9 cellular contexts compared by ENCODE assay signal in genomic region chr11:2943711-2944118, GRCh38. TPM values are rescaled to one million over a fixed set of nuclear protein-coding genes. Genes with fewer than 3 reads are reported as not detected.
DNase-seq lines count a peak whose midpoint lies in the region; ATAC-seq and TF ChIP-seq lines count a peak whose summit lies in the region.
"Had no signal": no experiment of that assay in that cellular context is flagged by ENCODE, and none has a peak within 500 bp of the region (broad histone marks: within the 10 kb centered on the region; RNA-seq: fewer than 3 reads in every experiment).

No MANE protein-coding gene starts in this region.

- no peak for ATAC-seq in stimulated activated naive B cell treated with anti-CD40 and anti-IgM and Interleukin-4, amounts not matched to agents 10 μg/mL and 1 μg/mL and 100 μg/mL, for 72 hours (replicated peaks)
- no peak for ATAC-seq in activated CD4-positive, CD25-positive, alpha-beta regulatory T cell treated with anti-CD3 and anti-CD28 coated beads, Interleukin-2, amount 50 U/mL, for 24 hours
- no peak for ATAC-seq in GM19455 (IDR thresholded peaks at IDR 0.05; ENCODE audit: unreplicated experiment)
- ATAC-seq: stimulated activated naive CD8-positive, alpha-beta T cell treated with anti-CD3 and anti-CD28 coated beads, Interleukin-15, Interleukin-2, amounts not matched to agents 100 U/mL and 50 U/mL, for 24 hours had no signal

- DNase-seq in activated naive CD4-positive, alpha-beta T cell treated with anti-CD3 and anti-CD28 coated beads for 36 hours, result peak; percentile 64
- DNase-seq in activated naive CD4-positive, alpha-beta T cell treated with anti-CD3 and anti-CD28 coated beads, Interleukin-2, amount 50 U/mL, for 16 hours, result no peak
- DNase-seq in glomerular visceral epithelial cell (ENCODE audit: extremely low spot score) (peak; percentile 30), dermis blood vessel endothelial cell (no peak)
- no peak for DNase-seq in stimulated activated naive B cell treated with anti-CD40 and anti-IgM and Interleukin-4, amounts not matched to agents 10 μg/mL and 1 μg/mL and 100 μg/mL, for 72 hours
- DNase-seq: stimulated activated naive CD8-positive, alpha-beta T cell treated with anti-CD3 and anti-CD28 coated beads, Interleukin-15, Interleukin-2, amounts not matched to agents 100 U/mL and 50 U/mL, for 24 hours had no signal

- peaks cover 44% of the 10 kb centered on the region for H3K4me1 Mint-ChIP-seq in activated naive CD4-positive, alpha-beta T cell treated with anti-CD3 and anti-CD28 coated beads for 36 hours (ENCODE audit: low read depth)
- H3K4me1 Mint-ChIP-seq in stimulated activated naive B cell treated with anti-CD40 and anti-IgM and Interleukin-4, amounts not matched to agents 10 μg/mL and 1 μg/mL and 100 μg/mL, for 72 hours, result peaks cover 15 to 26% of the 10 kb centered on the region in 2 donors

- H3K27ac Mint-ChIP-seq in activated naive CD4-positive, alpha-beta T cell treated with anti-CD3 and anti-CD28 coated beads for 36 hours, result no peak overlapping the region
- H3K27ac Mint-ChIP-seq in stimulated activated naive B cell treated with anti-CD40 and anti-IgM and Interleukin-4, amounts not matched to agents 10 μg/mL and 1 μg/mL and 100 μg/mL, for 72 hours, result peak overlapping the region; percentile 74

- H3K27me3 Mint-ChIP-seq in activated naive CD4-positive, alpha-beta T cell treated with anti-CD3 and anti-CD28 coated beads for 36 hours (ENCODE audit: low read depth), result no peaks in the 10 kb centered on the region
- no peaks in the 10 kb centered on the region for H3K27me3 Mint-ChIP-seq in stimulated activated naive B cell treated with anti-CD40 and anti-IgM and Interleukin-4, amounts not matched to agents 10 μg/mL and 1 μg/mL and 100 μg/mL, for 72 hours

- CTCF ChIA-PET in activated naive CD4-positive, alpha-beta T cell treated with anti-CD3 and anti-CD28 coated beads for 36 hours (lab: Charles Lee), result interaction anchor here (0.6 to 1.6 kb wide), 2 partner anchors 10 to 229 kb away, joined by 4 to 5 read pairs; no protein-coding TSS in a partner anchor

- no peak overlapping the region for H3K4me3 Mint-ChIP-seq in activated naive CD4-positive, alpha-beta T cell treated with anti-CD3 and anti-CD28 coated beads for 36 hours
- no peak overlapping the region for H3K4me3 Mint-ChIP-seq in stimulated activated naive B cell treated with anti-CD40 and anti-IgM and Interleukin-4, amounts not matched to agents 10 μg/mL and 1 μg/mL and 100 μg/mL, for 72 hours

- H3K9me3 Mint-ChIP-seq in activated naive CD4-positive, alpha-beta T cell treated with anti-CD3 and anti-CD28 coated beads for 36 hours, result peaks cover 10% of the 10 kb centered on the region
- peaks cover 5 to 8% of the 10 kb centered on the region in 2 donors for H3K9me3 Mint-ChIP-seq in stimulated activated naive B cell treated with anti-CD40 and anti-IgM and Interleukin-4, amounts not matched to agents 10 μg/mL and 1 μg/mL and 100 μg/mL, for 72 hours

- peaks cover 25% of the 10 kb centered on the region for H3K36me3 Mint-ChIP-seq in activated naive CD4-positive, alpha-beta T cell treated with anti-CD3 and anti-CD28 coated beads for 36 hours (ENCODE audit: low read depth)
- peaks cover 25 to 57% of the 10 kb centered on the region in 2 donors for H3K36me3 Mint-ChIP-seq in stimulated activated naive B cell treated with anti-CD40 and anti-IgM and Interleukin-4, amounts not matched to agents 10 μg/mL and 1 μg/mL and 100 μg/mL, for 72 hours

- intact Hi-C loops in activated naive CD4-positive, alpha-beta T cell treated with anti-CD3 and anti-CD28 coated beads for 36 hours (cut with micrococcal nuclease), result no loop called here

TF ChIP-seq in PFSK-1, 5 proteins besides CTCF, POLR2A, EP300 and RAD21:
- TF ChIP-seq FOXP2 (optimal IDR thresholded peaks at IDR 0.05; ENCODE audit: borderline replicate concordance, extremely low read depth, extremely low read length, insufficient read depth) (no peak), POLR2AphosphoS5 (IDR thresholded peaks at IDR 0.05; ENCODE audit: low read depth, low read length) (peak; percentile 17; the same call in 1 of the 2 replicates)
- TF ChIP-seq, protein P1, sequence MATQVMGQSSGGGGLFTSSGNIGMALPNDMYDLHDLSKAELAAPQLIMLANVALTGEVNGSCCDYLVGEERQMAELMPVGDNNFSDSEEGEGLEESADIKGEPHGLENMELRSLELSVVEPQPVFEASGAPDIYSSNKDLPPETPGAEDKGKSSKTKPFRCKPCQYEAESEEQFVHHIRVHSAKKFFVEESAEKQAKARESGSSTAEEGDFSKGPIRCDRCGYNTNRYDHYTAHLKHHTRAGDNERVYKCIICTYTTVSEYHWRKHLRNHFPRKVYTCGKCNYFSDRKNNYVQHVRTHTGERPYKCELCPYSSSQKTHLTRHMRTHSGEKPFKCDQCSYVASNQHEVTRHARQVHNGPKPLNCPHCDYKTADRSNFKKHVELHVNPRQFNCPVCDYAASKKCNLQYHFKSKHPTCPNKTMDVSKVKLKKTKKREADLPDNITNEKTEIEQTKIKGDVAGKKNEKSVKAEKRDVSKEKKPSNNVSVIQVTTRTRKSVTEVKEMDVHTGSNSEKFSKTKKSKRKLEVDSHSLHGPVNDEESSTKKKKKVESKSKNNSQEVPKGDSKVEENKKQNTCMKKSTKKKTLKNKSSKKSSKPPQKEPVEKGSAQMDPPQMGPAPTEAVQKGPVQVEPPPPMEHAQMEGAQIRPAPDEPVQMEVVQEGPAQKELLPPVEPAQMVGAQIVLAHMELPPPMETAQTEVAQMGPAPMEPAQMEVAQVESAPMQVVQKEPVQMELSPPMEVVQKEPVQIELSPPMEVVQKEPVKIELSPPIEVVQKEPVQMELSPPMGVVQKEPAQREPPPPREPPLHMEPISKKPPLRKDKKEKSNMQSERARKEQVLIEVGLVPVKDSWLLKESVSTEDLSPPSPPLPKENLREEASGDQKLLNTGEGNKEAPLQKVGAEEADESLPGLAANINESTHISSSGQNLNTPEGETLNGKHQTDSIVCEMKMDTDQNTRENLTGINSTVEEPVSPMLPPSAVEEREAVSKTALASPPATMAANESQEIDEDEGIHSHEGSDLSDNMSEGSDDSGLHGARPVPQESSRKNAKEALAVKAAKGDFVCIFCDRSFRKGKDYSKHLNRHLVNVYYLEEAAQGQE (IDR thresholded peaks at IDR 0.05; ENCODE audit: insufficient read depth in 1 of 2, low read depth in 2 of 2, low read length in 2 of 2), result no peak

RNA-seq across cellular contexts. Expression of gene PHLDA2, which starts 14.5 kb away (rescaled TPM):
- 1 to 10 TPM; 2.8 to 3.6 TPM for total RNA-seq in activated naive CD4-positive, alpha-beta T cell treated with anti-CD3 and anti-CD28 coated beads for 36 hours
- 318 TPM for polyA plus RNA-seq in PFSK-1 (2012; ENCODE audit: insufficient read length, low read depth)
- 0.51 and 1.5 TPM in 2 replicates for total RNA-seq in dermis blood vessel endothelial cell

RNA-seq across cellular contexts. Expression of gene NAP1L4, which starts 48.4 kb away (rescaled TPM):
- 100 to 1,000 TPM; 240 to 245 TPM for total RNA-seq in activated naive CD4-positive, alpha-beta T cell treated with anti-CD3 and anti-CD28 coated beads for 36 hours
- 62.4 TPM for polyA plus RNA-seq in PFSK-1 (2012; ENCODE audit: insufficient read length, low read depth)
- total RNA-seq in dermis blood vessel endothelial cell, result 132 and 165 TPM in 2 replicates

RNA-seq across cellular contexts. Expression of gene CDKN1C, which starts 58.1 kb away (rescaled TPM):
- under 1 TPM; 0.17 to 0.26 TPM for total RNA-seq in activated naive CD4-positive, alpha-beta T cell treated with anti-CD3 and anti-CD28 coated beads for 36 hours
- polyA plus RNA-seq in PFSK-1 (2012; ENCODE audit: insufficient read length, low read depth), result 70.8 TPM
- 37.2 and 53.8 TPM in 2 replicates for total RNA-seq in dermis blood vessel endothelial cell

Comparison
In these comparisons a context has a peak if more than half of its experiments do, and no peak if none do; other contexts are left out.
1. DNase-seq: peak in activated naive CD4-positive, alpha-beta T cell treated with anti-CD3 and anti-CD28 coated beads for 36 hours (single experiment) and glomerular visceral epithelial cell (single experiment); none in activated naive CD4-positive, alpha-beta T cell treated with anti-CD3 and anti-CD28 coated beads, Interleukin-2, amount 50 U/mL, for 16 hours (single experiment), stimulated activated naive B cell treated with anti-CD40 and anti-IgM and Interleukin-4, amounts not matched to agents 10 μg/mL and 1 μg/mL and 100 μg/mL, for 72 hours (single experiment) and dermis blood vessel endothelial cell (single experiment).
2. RNA of gene CDKN1C, which starts 58.1 kb away (total RNA-seq): 37.2 to 53.8 TPM in dermis blood vessel endothelial cell; 0.17 to 0.26 TPM in activated naive CD4-positive, alpha-beta T cell treated with anti-CD3 and anti-CD28 coated beads for 36 hours; every median in the first group is over 10 times any median in the second.